8 cellular contexts compared by ENCODE assay signal in genomic region chr7:22728416-22729029, GRCh38. TPM values are rescaled to one million over a fixed set of nuclear protein-coding genes. Genes with fewer than 3 reads are reported as not detected.
DNase-seq lines count a peak whose midpoint lies in the region; ATAC-seq, FAIRE-seq and TF ChIP-seq lines count a peak whose summit lies in the region.

No MANE protein-coding gene starts in this region.

- no peaks in the 10 kb centered on the region for H3K9me3 Mint-ChIP-seq in stimulated activated naive CD8-positive, alpha-beta T cell treated with anti-CD3 and anti-CD28 coated beads, Interleukin-15, Interleukin-2, amounts not matched to agents 100 ng/mL and 50 ng/mL, for 24 hours

- no peak overlapping the region for H3K4ac ChIP-seq in H1 (replicated peaks; ENCODE audit: insufficient read length, low read depth, low read length)

- peaks cover 0 to 3% (median 0%) of the 10 kb centered on the region in 4 experiments; a peak in 2 of 7 replicates for H3K27me3 ChIP-seq in H1 (replicated peaks in 1 of 4; ENCODE audit: control insufficient read depth in 3 of 4, extremely low read depth in 1 of 4, insufficient read depth in 3 of 4, low read length in 3 of 4)

- no peak overlapping the region; the same call in 1 of the 2 replicates for H2BK12ac ChIP-seq in H1 (ENCODE audit: low read depth, low read length)

- peaks cover 4 to 9% (median 5%) of the 10 kb centered on the region in 4 experiments for H3K4me1 ChIP-seq in H1 (replicated peaks in 1 of 4; ENCODE audit: control insufficient read depth in 3 of 4, insufficient read depth in 4 of 4, low read length in 3 of 4)

- no peak for TF ChIP-seq EP300 in H1 (IDR thresholded peaks at IDR 0.05; ENCODE audit: borderline replicate concordance in 1 of 2, low read depth in 2 of 2, low read length in 2 of 2)

- CTCF ChIA-PET in H1 (lab: Charles Lee; ENCODE audit: partially characterized antibody), result interaction anchor here (0.6 to 16.8 kb wide), 40 partner anchors 8 to 358 kb away, joined by 3 to 385 read pairs (median 5); no protein-coding TSS in a partner anchor

- no peak overlapping the region for H2AFZ ChIP-seq in H1 (ENCODE audit: low read length)

- H2BK5ac ChIP-seq in H1 (ENCODE audit: low read depth, low read length), result no peak overlapping the region

- no peak overlapping the region for H4K5ac ChIP-seq in H1 (ENCODE audit: insufficient read length, low read depth, low read length)

- H3K27ac ChIP-seq in H1 (ENCODE audit: low read depth, low read length), result no peak overlapping the region

- H3K23me2 ChIP-seq in H1 (ENCODE audit: low read depth, low read length), result no peaks in the 10 kb centered on the region

- H3K9ac ChIP-seq in H1 (replicated peaks in 1 of 4; ENCODE audit: extremely low read depth in 1 of 4, low read depth in 3 of 4, low read length in 3 of 4), result no peak overlapping the region

- no peak overlapping the region for H3K27ac Mint-ChIP-seq in stimulated activated naive CD8-positive, alpha-beta T cell treated with anti-CD3 and anti-CD28 coated beads, Interleukin-15, Interleukin-2, amounts not matched to agents 100 ng/mL and 50 ng/mL, for 24 hours

- H4K20me1 ChIP-seq in H1 (replicated peaks in 1 of 2; ENCODE audit: control insufficient read depth in 1 of 2, insufficient read depth in 2 of 2, low read length in 2 of 2), result no peaks in the 10 kb centered on the region

- no peak overlapping the region for H2BK15ac ChIP-seq in H1 (ENCODE audit: low read length)

- H4K91ac ChIP-seq in H1 (replicated peaks; ENCODE audit: insufficient read length, low read length), result no peak overlapping the region

- H2AK5ac ChIP-seq in H1 (ENCODE audit: low read depth, low read length), result no peak overlapping the region

- no peak for ATAC-seq in stimulated activated naive CD8-positive, alpha-beta T cell treated with anti-CD3 and anti-CD28 coated beads, Interleukin-15, Interleukin-2, amounts not matched to agents 100 U/mL and 50 U/mL, for 24 hours
- no peak for ATAC-seq in HG03025 (IDR thresholded peaks at IDR 0.05; ENCODE audit: low FRiP score, unreplicated experiment)

- H3K56ac ChIP-seq in H1 (replicated peaks; ENCODE audit: insufficient read length, low read depth, low read length), result no peak overlapping the region

- peak overlapping the region; percentile 42 for H3K4me3 Mint-ChIP-seq in stimulated activated naive CD8-positive, alpha-beta T cell treated with anti-CD3 and anti-CD28 coated beads, Interleukin-15, Interleukin-2, amounts not matched to agents 100 ng/mL and 50 ng/mL, for 24 hours

- no peak overlapping the region for H3K23ac ChIP-seq in H1 (ENCODE audit: insufficient read length)

- H3K4me1 Mint-ChIP-seq in stimulated activated naive CD8-positive, alpha-beta T cell treated with anti-CD3 and anti-CD28 coated beads, Interleukin-15, Interleukin-2, amounts not matched to agents 100 ng/mL and 50 ng/mL, for 24 hours (ENCODE audit: low read depth), result peaks cover 31% of the 10 kb centered on the region

- FAIRE-seq in H1 (lab: Jason Lieb, UNC) (peak; percentile 13), HTR-8/SVneo (lab: Jason Lieb, UNC) (no peak)

- H3K14ac ChIP-seq in H1 (ENCODE audit: insufficient read length), result no peak overlapping the region

- no peaks in the 10 kb centered on the region for H3K36me3 ChIP-seq in H1 (ENCODE audit: control insufficient read depth in 2 of 4, insufficient read depth in 4 of 4, low read length in 3 of 4)

- H3K36me3 Mint-ChIP-seq in stimulated activated naive CD8-positive, alpha-beta T cell treated with anti-CD3 and anti-CD28 coated beads, Interleukin-15, Interleukin-2, amounts not matched to agents 100 ng/mL and 50 ng/mL, for 24 hours (ENCODE audit: low read depth), result no peaks in the 10 kb centered on the region

- no peak overlapping the region for H3K4me2 ChIP-seq in H1 (ENCODE audit: insufficient read depth in 1 of 2, low read depth in 2 of 2, low read length in 2 of 2)

- no peak overlapping the region for H2BK120ac ChIP-seq in H1 (replicated peaks; ENCODE audit: low read depth, low read length)

- H3K79me2 ChIP-seq in H1 (ENCODE audit: control insufficient read depth in 1 of 2, insufficient read depth in 2 of 2, low read length in 2 of 2), result no peaks in the 10 kb centered on the region

- DNase-seq in stimulated activated naive CD8-positive, alpha-beta T cell treated with anti-CD3 and anti-CD28 coated beads, Interleukin-15, Interleukin-2, amounts not matched to agents 100 U/mL and 50 U/mL, for 24 hours, result no peak
- DNase-seq in NCI-H2227 (lab: John Stamatoyannopoulos, UW; ENCODE audit: unreplicated experiment) (peak; percentile 46), H1 (ENCODE audit: low read depth in 1 of 2, low spot score in 2 of 2) (no peak), pulmonary artery endothelial cell (ENCODE audit: low read depth, low spot score) (peak; percentile 56), mesenteric fat pad (ENCODE audit: low spot score) (no peak), HTR-8/SVneo (ENCODE audit: insufficient read length, low spot score) (no peak)

- peaks cover 50% of the 10 kb centered on the region for H3K27me3 Mint-ChIP-seq in stimulated activated naive CD8-positive, alpha-beta T cell treated with anti-CD3 and anti-CD28 coated beads, Interleukin-15, Interleukin-2, amounts not matched to agents 100 ng/mL and 50 ng/mL, for 24 hours

- H3K9me3 ChIP-seq in H1 (ENCODE audit: insufficient read depth in 2 of 2, low read depth in 1 of 2, low read length in 1 of 2), result no peaks in the 10 kb centered on the region

- POLR2A ChIA-PET in H1 (lab: Charles Lee; ENCODE audit: partially characterized antibody), result interaction anchor here (1.1 to 6.1 kb wide), 5 partner anchors 19 to 175 kb away, joined by 3 to 52 read pairs (median 4); no protein-coding TSS in a partner anchor

- peak; percentile 60 to 64 for TF ChIP-seq RAD21 in H1 (IDR thresholded peaks at IDR 0.05 in 1 of 2, conservative IDR thresholded peaks at IDR 0.05 in 1 of 2; ENCODE audit: low read depth in 2 of 2, low read length in 2 of 2)

- no peak overlapping the region for H3K18ac ChIP-seq in H1 (ENCODE audit: extremely low read depth, low read length)

- 86% methylated on average over 1 of the region's 1 CpG; no CpG with 5 or more reads in 1 of the 2 experiments for WGBS in H1 (ENCODE audit: extremely low coverage in 1 of 2, insufficient coverage in 1 of 2, insufficient read length in 1 of 2, insufficient replicate concordance in 2 of 2, low coverage in 1 of 2, low lambda C conversion rate in 2 of 2, missing lambda C conversion rate in 1 of 2), 2 experiments

- H3K4me3 ChIP-seq in H1 (ENCODE audit: extremely low read depth in 1 of 4, insufficient read depth in 2 of 4, low read depth in 3 of 4, low read length in 4 of 4), result no peak overlapping the region

- no peak overlapping the region for H4K8ac ChIP-seq in H1 (ENCODE audit: extremely low read depth, insufficient read depth, low read length)

- no peaks in the 10 kb centered on the region for H3K79me1 ChIP-seq in H1 (ENCODE audit: low read depth, low read length)

- no peak for TF ChIP-seq POLR2A in H1 (IDR thresholded peaks at IDR 0.05; ENCODE audit: control extremely low read depth in 1 of 2, low read depth in 2 of 2, low read length in 2 of 2)

- peak overlapping the region; percentile 51; the same call in 1 of the 2 replicates for H2BK20ac ChIP-seq in H1 (ENCODE audit: low read length)

- peak in 2 of 3 experiments; percentile 56 to 61; a peak in 2 of 4 replicates for TF ChIP-seq CTCF in H1 (IDR thresholded peaks at IDR 0.05; ENCODE audit: control extremely low read depth in 1 of 3, insufficient read depth in 1 of 3, low read depth in 1 of 3, low read length in 3 of 3)

TF ChIP-seq in H1, 55 proteins besides CTCF, POLR2A, EP300 and RAD21:
- TF ChIP-seq ASH2L (IDR thresholded peaks at IDR 0.05; ENCODE audit: low read length) (no peak), SIN3A (conservative IDR thresholded peaks at IDR 0.05 in 1 of 2, IDR thresholded peaks at IDR 0.05 in 1 of 2; ENCODE audit: low read depth in 1 of 2, low read length in 2 of 2) (no peak), YY1 (IDR thresholded peaks at IDR 0.05; ENCODE audit: low read depth, low read length) (0 out of 2 replicates have a peak, but pooled peaks have one; percentile 30)

RNA-seq across cellular contexts. Expression of gene IL6, which starts 1.5 kb away (rescaled TPM):
- 0.41 and 0.73 TPM in 2 replicates for total RNA-seq in H1 (2021; fragmentation: NEBNext Ultra II Directional; extraction: Animal tissue kit (Norgen Biotek cat#: 25700))
- 0.12 and 0.27 TPM in 2 replicates for polyA plus RNA-seq in H1 (2011; rRNA removed)
- 0.14 TPM for polyA plus RNA-seq in H1 (2011; cell fraction: cytosol; rRNA removed)
- polyA plus RNA-seq in H1 (2011; cell fraction: nucleus; rRNA removed), result 1.0 TPM
- 0.27 to 0.76 TPM (median 0.29 TPM) in 3 of 4 replicates, not detected in the other for polyA plus RNA-seq in H1 (2012, experiment 1 of 2)
- polyA plus RNA-seq in H1 (2012, experiment 2 of 2), result 0.22 TPM
- polyA plus RNA-seq in H1 (2013, experiment 1 of 2), result 0.85 TPM
- 0.87 TPM for polyA plus RNA-seq in H1 (2013, experiment 2 of 2)
- 0.35 TPM in 1 of 2 replicates, not detected in the other for polyA minus RNA-seq in H1 (2011; rRNA and poly(A)+ RNA removed)
- polyA minus RNA-seq in H1 (2011; cell fraction: cytosol; rRNA and poly(A)+ RNA removed), result not detected
- polyA minus RNA-seq in H1 (2011; cell fraction: nucleus; rRNA and poly(A)+ RNA removed), result not detected
- 8.2 and 16.3 TPM in 2 replicates for total RNA-seq in pulmonary artery endothelial cell
- total RNA-seq in mesenteric fat pad, result 385 TPM

Comparison
In these comparisons a context has a peak if more than half of its experiments do, and no peak if none do; other contexts are left out.
1. DNase-seq: peak in NCI-H2227 (single experiment) and pulmonary artery endothelial cell (single experiment); none in stimulated activated naive CD8-positive, alpha-beta T cell treated with anti-CD3 and anti-CD28 coated beads, Interleukin-15, Interleukin-2, amounts not matched to agents 100 U/mL and 50 U/mL, for 24 hours (single experiment), H1 (0 of 2), mesenteric fat pad (single experiment) and HTR-8/SVneo (single experiment).
2. RNA of gene IL6, which starts 1.5 kb away (total RNA-seq): 385 TPM in mesenteric fat pad (single experiment); 8.2 to 16.3 TPM in pulmonary artery endothelial cell and 0.41 to 0.73 TPM in H1; every median in the first group is over 10 times any median in the second.